ENCODE assay signal across 18 cellular contexts in genomic region chr10:71659050-71659738, GRCh38.
DNase-seq lines count a peak whose midpoint lies in the region; ATAC-seq and TF ChIP-seq lines count a peak whose summit lies in the region.
"Had no signal": no experiment of that assay in that cellular context is flagged by ENCODE, and none has a peak within 500 bp of the region (broad histone marks: within the 10 kb centered on the region; RNA-seq: fewer than 3 reads in every experiment).

No MANE protein-coding gene starts in this region.

- no peaks in the 10 kb centered on the region for H3K4me1 ChIP-seq in right lobe of liver
- peaks cover 3% of the 10 kb centered on the region in 2 experiments for H3K4me1 ChIP-seq in trophoblast cell (ENCODE audit: control insufficient read depth in 1 of 2, insufficient read depth in 2 of 2, low read length in 2 of 2)
- H3K4me1 ChIP-seq: heart left ventricle had no signal

- no peak for TF ChIP-seq CTCF in WTC11 (IDR thresholded peaks at IDR 0.05)
- TF ChIP-seq CTCF in right lobe of liver (IDR thresholded peaks at IDR 0.05): no peak

- POLR2A ChIA-PET in WTC11 (lab: Charles Lee): interaction anchor here (0.6 to 1.0 kb wide), 2 partner anchors 105 to 223 kb away, joined by 3 read pairs; no protein-coding TSS in a partner anchor

- H3K36me3 Mint-ChIP-seq in activated naive CD4-positive, alpha-beta T cell treated with anti-CD3 and anti-CD28 coated beads, Interleukin-2, amount 10 ng/mL, durations not matched to agents 7 days and 5 days: no peaks in the 10 kb centered on the region
- peaks cover 4% of the 10 kb centered on the region; the same call in 1 of the 2 replicates for H3K36me3 Mint-ChIP-seq in WTC11

- H4K91ac ChIP-seq in trophoblast cell (ENCODE audit: low read depth, low read length): no peak overlapping the region

- no peaks in the 10 kb centered on the region for H3K79me2 ChIP-seq in trophoblast cell (ENCODE audit: control insufficient read depth, insufficient read depth, low read length, poor library complexity)

- no peak overlapping the region for H4K12ac ChIP-seq in trophoblast cell (ENCODE audit: low read depth, low read length)

- H3K4ac ChIP-seq in trophoblast cell (ENCODE audit: low read depth, low read length): no peak overlapping the region

- H3K79me1 ChIP-seq in trophoblast cell (ENCODE audit: low read length): no peaks in the 10 kb centered on the region

- peak; percentile 4; the same call in 1 of the 2 replicates for ATAC-seq in WTC11
- peak; percentile 69 to 72 (median 71) for ATAC-seq in right lobe of liver
- no peak for ATAC-seq in HG02610 (IDR thresholded peaks at IDR 0.05; ENCODE audit: unreplicated experiment)
- ATAC-seq: heart left ventricle had no signal

- no peak overlapping the region for H3K4me2 ChIP-seq in trophoblast cell (ENCODE audit: low read length)

- H3K27ac ChIP-seq in right lobe of liver (no peak overlapping the region), trophoblast cell (ENCODE audit: low read depth, low read length) (no peak overlapping the region)
- H3K27ac ChIP-seq: brain microvascular endothelial cell, heart left ventricle had no signal

- no peak overlapping the region for H3K4me3 Mint-ChIP-seq in activated naive CD4-positive, alpha-beta T cell treated with anti-CD3 and anti-CD28 coated beads, Interleukin-2, amount 10 ng/mL, durations not matched to agents 7 days and 5 days
- H3K4me3 Mint-ChIP-seq in WTC11: no peak overlapping the region

- DNase-seq in activated naive CD4-positive, alpha-beta T cell treated with anti-CD3 and anti-CD28 coated beads, Interleukin-2, amount 10 ng/mL, durations not matched to agents 7 days and 5 days: no peak
- DNase-seq in activated naive CD4-positive, alpha-beta T cell treated with anti-CD3 and anti-CD28 coated beads, Interleukin-2, amount 50 U/mL, for 16 hours: no peak
- no peak for DNase-seq in WTC11 (ENCODE audit: low spot score)
- DNase-seq in right lobe of liver: no peak
- DNase-seq in stimulated activated CD4-positive, alpha-beta T cell treated with anti-CD3 and anti-CD28 coated beads, Interleukin-2, amount 100 ng/mL, for 48 hours: no peak
- no peak for DNase-seq in trophoblast cell
- no peak for DNase-seq in NCI-H1436 treated with DMSO at 0.1 percent for 48 hours (lab: John Stamatoyannopoulos, UW)
- DNase-seq: activated CD8-positive, alpha-beta memory T cell treated with anti-CD3 and anti-CD28 coated beads, Interleukin-2, amount 50 U/mL, for 4 hours; brain microvascular endothelial cell; C1 segment of cervical spinal cord; heart left ventricle; NCI-H1930; occipital lobe; stimulated activated CD4-positive, alpha-beta T cell treated with anti-CD3 and anti-CD28 coated beads, Interleukin-12 subunit alpha, Interleukin-12 subunit beta, amount 100 ng/mL, for 4 hours; stimulated activated CD8-positive, alpha-beta memory T cell treated with anti-CD3 and anti-CD28 coated beads, Interleukin-4, amount 100 ng/mL, for 48 hours; substantia nigra had no signal

- H4K8ac ChIP-seq in trophoblast cell (ENCODE audit: low read depth, low read length): no peak overlapping the region

- H2BK12ac ChIP-seq in trophoblast cell (ENCODE audit: low read length): no peak overlapping the region

- no peaks in the 10 kb centered on the region for H3K9me3 Mint-ChIP-seq in activated naive CD4-positive, alpha-beta T cell treated with anti-CD3 and anti-CD28 coated beads, Interleukin-2, amount 10 ng/mL, durations not matched to agents 7 days and 5 days
- H3K9me3 Mint-ChIP-seq in WTC11: peaks cover 6% of the 10 kb centered on the region
- H3K9me3 Mint-ChIP-seq: activated T-helper 2 cell treated with anti-CD3 and anti-CD28 coated beads, Interferon-gamma antibody, Interleukin-2, Interleukin-4, amounts not matched to agents 10 μg/mL and 5 μg/mL and 100 μg/mL, durations not matched to agents 14 hours and 24 hours and 36 hours had no signal

- no peak for TF ChIP-seq POLR2A in right lobe of liver (IDR thresholded peaks at IDR 0.05)

- H3K4me3 ChIP-seq in right lobe of liver: no peak overlapping the region
- H3K4me3 ChIP-seq in trophoblast cell (ENCODE audit: low read depth, low read length): no peak overlapping the region
- H3K4me3 ChIP-seq: heart left ventricle had no signal

- H2AK5ac ChIP-seq in trophoblast cell (ENCODE audit: low read length): no peak overlapping the region

- no peaks in the 10 kb centered on the region for H3K36me3 ChIP-seq in right lobe of liver
- no peaks in the 10 kb centered on the region for H3K36me3 ChIP-seq in trophoblast cell (ENCODE audit: control insufficient read depth in 1 of 2, insufficient read depth in 2 of 2, low read length in 2 of 2)
- H3K36me3 ChIP-seq: brain microvascular endothelial cell, heart left ventricle had no signal

- WGBS in right lobe of liver (ENCODE audit: insufficient coverage, low coverage, low lambda C conversion rate, missing lambda C conversion rate): 69% methylated on average over 4 of the region's 7 CpGs
- no CpG with 5 or more reads among the region's 7 CpGs for WGBS in trophoblast cell (ENCODE audit: extremely low coverage, insufficient coverage, insufficient read length)

- no peak overlapping the region for H2BK5ac ChIP-seq in trophoblast cell (ENCODE audit: low read depth, low read length, poor library complexity)

- H3K27ac Mint-ChIP-seq in activated naive CD4-positive, alpha-beta T cell treated with anti-CD3 and anti-CD28 coated beads, Interleukin-2, amount 10 ng/mL, durations not matched to agents 7 days and 5 days: peak overlapping the region; percentile 33
- H3K27ac Mint-ChIP-seq in WTC11: no peak overlapping the region
- H3K27ac Mint-ChIP-seq: activated T-helper 2 cell treated with anti-CD3 and anti-CD28 coated beads, Interferon-gamma antibody, Interleukin-2, Interleukin-4, amounts not matched to agents 10 μg/mL and 5 μg/mL and 100 μg/mL, durations not matched to agents 14 hours and 24 hours and 36 hours had no signal

- CTCF ChIA-PET in activated naive CD4-positive, alpha-beta T cell treated with anti-CD3 and anti-CD28 coated beads, Interleukin-2, amount 10 ng/mL, durations not matched to agents 7 days and 5 days (lab: Charles Lee): interaction anchor here (0.7 to 1.3 kb wide), 2 partner anchors 153 to 389 kb away, joined by 3 read pairs; no protein-coding TSS in a partner anchor
- CTCF ChIA-PET in WTC11 (lab: Charles Lee): interaction anchor here (1.0 to 3.7 kb wide), 9 partner anchors 10 to 229 kb away, joined by 3 to 26 read pairs (median 7); no protein-coding TSS in a partner anchor

- no peak overlapping the region for H2AFZ ChIP-seq in trophoblast cell (ENCODE audit: insufficient read depth, low read length, poor library complexity)

- no peak overlapping the region for H3K18ac ChIP-seq in trophoblast cell (ENCODE audit: low read length)

- H3K4me1 Mint-ChIP-seq in activated naive CD4-positive, alpha-beta T cell treated with anti-CD3 and anti-CD28 coated beads, Interleukin-2, amount 10 ng/mL, durations not matched to agents 7 days and 5 days: peaks cover 2% of the 10 kb centered on the region
- peaks cover 80% of the 10 kb centered on the region for H3K4me1 Mint-ChIP-seq in WTC11

- no peak overlapping the region for H3K9ac ChIP-seq in trophoblast cell (ENCODE audit: low read length)

- H3K27me3 ChIP-seq in right lobe of liver (no peaks in the 10 kb centered on the region), trophoblast cell (ENCODE audit: insufficient read depth, low read length) (peaks cover 4% of the 10 kb centered on the region)
- H3K27me3 ChIP-seq: heart left ventricle had no signal

- peaks cover 27% of the 10 kb centered on the region for H3K27me3 Mint-ChIP-seq in activated naive CD4-positive, alpha-beta T cell treated with anti-CD3 and anti-CD28 coated beads, Interleukin-2, amount 10 ng/mL, durations not matched to agents 7 days and 5 days
- peaks cover 63% of the 10 kb centered on the region for H3K27me3 Mint-ChIP-seq in WTC11 (ENCODE audit: low read depth)

- no peak overlapping the region for H3K14ac ChIP-seq in trophoblast cell (ENCODE audit: low read length)

- H3K9me3 ChIP-seq in right lobe of liver: no peaks in the 10 kb centered on the region
- peaks cover 1% of the 10 kb centered on the region for H3K9me3 ChIP-seq in trophoblast cell (ENCODE audit: insufficient read depth, low read depth, low read length)

- no peak overlapping the region for H3K23ac ChIP-seq in trophoblast cell (ENCODE audit: low read length)

- H2BK120ac ChIP-seq in trophoblast cell (ENCODE audit: insufficient read depth, low read length, poor library complexity): no peak overlapping the region

- intact Hi-C loops in right lobe of liver (cut with DNase I): no loop called here

TF ChIP-seq in WTC11, 78 proteins besides CTCF, POLR2A, EP300 and RAD21 (continues in another document):
- no peak for TF ChIP-seq ZNF423 (CRISPR knock-in tag; IDR thresholded peaks at IDR 0.05)
- TF ChIP-seq NFYB (CRISPR knock-in tag; conservative IDR thresholded peaks at IDR 0.05; ENCODE audit: low read depth): no peak
- no peak for TF ChIP-seq PRDM15 (CRISPR knock-in tag; IDR thresholded peaks at IDR 0.05)
- TF ChIP-seq RORB (CRISPR knock-in tag; IDR thresholded peaks at IDR 0.05): no peak
